In genomic region chrX:8364369-8365141, GRCh38 we compare ENCODE assay signal across 8 cellular contexts.
DNase-seq lines count a peak whose midpoint lies in the region; ATAC-seq and TF ChIP-seq lines count a peak whose summit lies in the region.

No MANE protein-coding gene starts in this region.

- DNase-seq in NCI-H1105 treated with DMSO at 0.1 percent for 48 hours (lab: John Stamatoyannopoulos, UW) = peak; percentile 13
- no peak for DNase-seq in NCI-H1105 (lab: John Stamatoyannopoulos, UW)
- peak; percentile 3 for DNase-seq in NCI-H510A (lab: John Stamatoyannopoulos, UW)
- no peak for DNase-seq in brain microvascular endothelial cell
- no peak for DNase-seq in osteocyte (ENCODE audit: extremely low spot score, unreplicated experiment)
- no peak for DNase-seq in stimulated activated naive CD4-positive, alpha-beta T cell treated with Interleukin-2 at 50 U/mL for 16 hours (lab: John Stamatoyannopoulos, UW)
- no peak for DNase-seq in sciatic nerve (ENCODE audit: low spot score)

- ATAC-seq in GM19397 (IDR thresholded peaks at IDR 0.05; ENCODE audit: unreplicated experiment) = no peak
- ATAC-seq in sciatic nerve = no peak

- H3K27ac Mint-ChIP-seq in osteocyte (ENCODE audit: unreplicated experiment) = no peak overlapping the region

- no peaks in the 10 kb centered on the region for H3K27me3 Mint-ChIP-seq in osteocyte (ENCODE audit: unreplicated experiment)

- intact Hi-C loops in sciatic nerve (cut with DNase I) = no loop called here

- in situ Hi-C loops in brain microvascular endothelial cell (cut with HindIII; ENCODE audit: low pct_ligation_motif_present, low sequenced_read_pairs) = no loop called here

- H3K27me3 ChIP-seq in brain microvascular endothelial cell (replicated peaks) = no peaks in the 10 kb centered on the region

- H3K4me1 Mint-ChIP-seq in osteocyte (ENCODE audit: unreplicated experiment) = no peaks in the 10 kb centered on the region

- peaks cover 3% of the 10 kb centered on the region for H3K9me3 Mint-ChIP-seq in osteocyte (ENCODE audit: unreplicated experiment)

- no peaks in the 10 kb centered on the region for H3K36me3 Mint-ChIP-seq in osteocyte (ENCODE audit: unreplicated experiment)

- no peak overlapping the region for H3K27ac ChIP-seq in brain microvascular endothelial cell

- peak; percentile 69 for TF ChIP-seq CTCF in brain microvascular endothelial cell (IDR thresholded peaks at IDR 0.05; ENCODE audit: low read depth, low read length, missing control alignments)
- peak; percentile 38 for TF ChIP-seq CTCF in osteocyte (IDR thresholded peaks at IDR 0.05)

- no peak overlapping the region for H3K4me3 Mint-ChIP-seq in osteocyte (ENCODE audit: unreplicated experiment)

- no peak overlapping the region for H3K4me3 ChIP-seq in brain microvascular endothelial cell (ENCODE audit: low read depth, low read length)

- no peaks in the 10 kb centered on the region for H3K36me3 ChIP-seq in brain microvascular endothelial cell (replicated peaks)

Comparison
In these comparisons a context has a peak if more than half of its experiments do, and no peak if none do; other contexts are left out.
1. DNase-seq: peak in NCI-H1105 treated with DMSO at 0.1 percent for 48 hours (single experiment) and NCI-H510A (single experiment); none in NCI-H1105 (single experiment), brain microvascular endothelial cell (single experiment), osteocyte (single experiment), stimulated activated naive CD4-positive, alpha-beta T cell treated with Interleukin-2 at 50 U/mL for 16 hours (single experiment) and sciatic nerve (single experiment).